In genomic region chr10:5817322-5818047, GRCh38 we compare ENCODE assay signal across 12 cellular contexts. TPM values are rescaled to one million over a fixed set of nuclear protein-coding genes. Genes with fewer than 3 reads are reported as not detected.
DNase-seq lines count a peak whose midpoint lies in the region; ATAC-seq and TF ChIP-seq lines count a peak whose summit lies in the region.
"Had no signal": no experiment of that assay in that cellular context is flagged by ENCODE, and none has a peak within 500 bp of the region (broad histone marks: within the 10 kb centered on the region; RNA-seq: fewer than 3 reads in every experiment).

No MANE protein-coding gene starts in this region.

- H3K4me3 Mint-ChIP-seq in activated naive CD4-positive, alpha-beta T cell treated with anti-CD3 and anti-CD28 coated beads, Interleukin-2, amount 50 U/mL, for 24 hours: peak overlapping the region; percentile 56
- peak overlapping the region; percentile 4 for H3K4me3 Mint-ChIP-seq in activated CD8-positive, alpha-beta T cell treated with anti-CD3 and anti-CD28 coated beads for 36 hours
- H3K4me3 Mint-ChIP-seq in stimulated activated memory B cell treated with anti-CD40 and anti-IgM and Interleukin-4, amounts not matched to agents 10 μg/mL and 1 μg/mL and 100 μg/mL, for 72 hours: peak overlapping the region; percentile 63

- intact Hi-C loops in activated CD8-positive, alpha-beta T cell treated with anti-CD3 and anti-CD28 coated beads for 36 hours (cut with micrococcal nuclease): loop anchor here (10.0 kb wide), 3 partner anchors 133 to 267 kb away; partner anchors contain the start of genes IL15RA, RBM17 and TASOR2

- peaks cover 5% of the 10 kb centered on the region for H3K9me3 Mint-ChIP-seq in activated naive CD4-positive, alpha-beta T cell treated with anti-CD3 and anti-CD28 coated beads, Interleukin-2, amount 50 U/mL, for 24 hours
- H3K9me3 Mint-ChIP-seq in activated CD8-positive, alpha-beta T cell treated with anti-CD3 and anti-CD28 coated beads for 36 hours: peaks cover 5% of the 10 kb centered on the region
- no peaks in the 10 kb centered on the region for H3K9me3 Mint-ChIP-seq in stimulated activated memory B cell treated with anti-CD40 and anti-IgM and Interleukin-4, amounts not matched to agents 10 μg/mL and 1 μg/mL and 100 μg/mL, for 72 hours

- H3K36me3 Mint-ChIP-seq in activated naive CD4-positive, alpha-beta T cell treated with anti-CD3 and anti-CD28 coated beads, Interleukin-2, amount 50 U/mL, for 24 hours: peaks cover 9% of the 10 kb centered on the region
- peaks cover 15% of the 10 kb centered on the region for H3K36me3 Mint-ChIP-seq in activated CD8-positive, alpha-beta T cell treated with anti-CD3 and anti-CD28 coated beads for 36 hours (ENCODE audit: low read depth)
- H3K36me3 Mint-ChIP-seq in stimulated activated memory B cell treated with anti-CD40 and anti-IgM and Interleukin-4, amounts not matched to agents 10 μg/mL and 1 μg/mL and 100 μg/mL, for 72 hours: peaks cover under 1% of the 10 kb centered on the region

- H3K4me1 Mint-ChIP-seq in activated naive CD4-positive, alpha-beta T cell treated with anti-CD3 and anti-CD28 coated beads, Interleukin-2, amount 50 U/mL, for 24 hours: peaks cover 46% of the 10 kb centered on the region
- peaks cover 45% of the 10 kb centered on the region for H3K4me1 Mint-ChIP-seq in activated CD8-positive, alpha-beta T cell treated with anti-CD3 and anti-CD28 coated beads for 36 hours (ENCODE audit: low read depth)
- H3K4me1 Mint-ChIP-seq in stimulated activated memory B cell treated with anti-CD40 and anti-IgM and Interleukin-4, amounts not matched to agents 10 μg/mL and 1 μg/mL and 100 μg/mL, for 72 hours: peaks cover 72% of the 10 kb centered on the region

- CTCF ChIA-PET in activated CD8-positive, alpha-beta T cell treated with anti-CD3 and anti-CD28 coated beads for 36 hours (lab: Charles Lee): interaction anchor here (0.9 to 4.0 kb wide), 2 partner anchors 13 to 56 kb away, joined by 3 to 18 read pairs; no protein-coding TSS in a partner anchor

- no peak for TF ChIP-seq CTCF in activated CD8-positive, alpha-beta T cell treated with anti-CD3 and anti-CD28 coated beads for 36 hours (IDR thresholded peaks at IDR 0.05)

- no peaks in the 10 kb centered on the region for H3K27me3 Mint-ChIP-seq in activated naive CD4-positive, alpha-beta T cell treated with anti-CD3 and anti-CD28 coated beads, Interleukin-2, amount 50 U/mL, for 24 hours
- no peaks in the 10 kb centered on the region for H3K27me3 Mint-ChIP-seq in activated CD8-positive, alpha-beta T cell treated with anti-CD3 and anti-CD28 coated beads for 36 hours
- no peaks in the 10 kb centered on the region for H3K27me3 Mint-ChIP-seq in stimulated activated memory B cell treated with anti-CD40 and anti-IgM and Interleukin-4, amounts not matched to agents 10 μg/mL and 1 μg/mL and 100 μg/mL, for 72 hours

- H3K27ac Mint-ChIP-seq in activated naive CD4-positive, alpha-beta T cell treated with anti-CD3 and anti-CD28 coated beads, Interleukin-2, amount 50 U/mL, for 24 hours: peak overlapping the region; percentile 96
- H3K27ac Mint-ChIP-seq in activated CD8-positive, alpha-beta T cell treated with anti-CD3 and anti-CD28 coated beads for 36 hours: peak overlapping the region; percentile 75
- H3K27ac Mint-ChIP-seq in stimulated activated memory B cell treated with anti-CD40 and anti-IgM and Interleukin-4, amounts not matched to agents 10 μg/mL and 1 μg/mL and 100 μg/mL, for 72 hours: peak overlapping the region; percentile 88

- POLR2A ChIA-PET in activated CD8-positive, alpha-beta T cell treated with anti-CD3 and anti-CD28 coated beads for 36 hours (lab: Charles Lee): interaction anchor here (0.6 to 1.8 kb wide), 2 partner anchors 11 to 26 kb away, joined by 4 read pairs; no protein-coding TSS in a partner anchor

- DNase-seq in activated naive CD4-positive, alpha-beta T cell (lab: John Stamatoyannopoulos, UW): no peak
- DNase-seq in activated CD8-positive, alpha-beta T cell treated with anti-CD3 and anti-CD28 coated beads for 36 hours: peak; percentile 73
- no peak for DNase-seq in D341Med (ENCODE audit: low spot score)
- DNase-seq: activated CD4-positive, CD25-positive, alpha-beta regulatory T cell; NCI-H1105; NCI-H524 treated with DMSO at 0.1 percent for 48 hours; SJCRH30 had no signal

- peak; percentile 24 for ATAC-seq in GM19395 (IDR thresholded peaks at IDR 0.05; ENCODE audit: unreplicated experiment)
- peak; percentile 9 for ATAC-seq in activated CD8-positive, alpha-beta T cell treated with anti-CD3 and anti-CD28 coated beads for 36 hours
- ATAC-seq in stimulated activated memory B cell treated with anti-CD40 and anti-IgM and Interleukin-4, amounts not matched to agents 10 μg/mL and 1 μg/mL and 100 μg/mL, for 72 hours: peak; percentile 60
- no peak for ATAC-seq in HG02885 (IDR thresholded peaks at IDR 0.05; ENCODE audit: poor library complexity, unreplicated experiment)
- ATAC-seq in HG02623 (IDR thresholded peaks at IDR 0.05; ENCODE audit: unreplicated experiment): no peak

RNA-seq across cellular contexts. Expression of gene GDI2, which starts 4.3 kb away (rescaled TPM):
- total RNA-seq in activated CD8-positive, alpha-beta T cell treated with anti-CD3 and anti-CD28 coated beads for 36 hours: 100 to 1,000 TPM; 288 to 291 TPM

Comparison
In these comparisons a context has a peak if more than half of its experiments do, and no peak if none do; other contexts are left out.
1. H3K4me3 Mint-ChIP-seq: peak in every context shown above with its lines; median percentile 63 in stimulated activated memory B cell treated with anti-CD40 and anti-IgM and Interleukin-4, amounts not matched to agents 10 μg/mL and 1 μg/mL and 100 μg/mL, for 72 hours; 56 in activated naive CD4-positive, alpha-beta T cell treated with anti-CD3 and anti-CD28 coated beads, Interleukin-2, amount 50 U/mL, for 24 hours; 4 in activated CD8-positive, alpha-beta T cell treated with anti-CD3 and anti-CD28 coated beads for 36 hours.
2. ATAC-seq: peak in GM19395 (single experiment), activated CD8-positive, alpha-beta T cell treated with anti-CD3 and anti-CD28 coated beads for 36 hours (single experiment) and stimulated activated memory B cell treated with anti-CD40 and anti-IgM and Interleukin-4, amounts not matched to agents 10 μg/mL and 1 μg/mL and 100 μg/mL, for 72 hours (single experiment); none in HG02885 (single experiment) and HG02623 (single experiment).
3. Peak in every context shown above with its lines, with median percentiles within 50 percentile points of each other: H3K27ac Mint-ChIP-seq.